In genomic region chr4:151606061-151606460, GRCh38 we compare ENCODE assay signal across 20 cellular contexts.
"Had no signal": no experiment of that assay in that cellular context is flagged by ENCODE, and none has a peak within 500 bp of the region (broad histone marks: within the 10 kb centered on the region; RNA-seq: fewer than 3 reads in every experiment).

No MANE protein-coding gene starts in this region.

- H3K27ac ChIP-seq: lower lobe of right lung, parathyroid adenoma, psoas muscle, skin epidermis, spleen, suprapubic skin, thoracic aorta, tibial artery, uterus had no signal

- H3K4me1 ChIP-seq: lower lobe of right lung, parathyroid adenoma, psoas muscle, suprapubic skin, tibial artery, uterus had no signal

- H3K4me3 ChIP-seq: lower lobe of right lung, psoas muscle, skin epidermis, spleen, suprapubic skin, thoracic aorta, tibial artery, uterus had no signal

- H3K9ac ChIP-seq: parathyroid adenoma had no signal

- H3K79me2 ChIP-seq: parathyroid adenoma had no signal

- H3K36me3 ChIP-seq: lower lobe of right lung, spleen, suprapubic skin, thoracic aorta, tibial artery, uterus had no signal

- DNase-seq: hypothalamus; immature natural killer cell; kidney; lower lobe of right lung; mammary epithelial cell; mesendoderm; naive thymus-derived CD4-positive, alpha-beta T cell; psoas muscle; spleen; stimulated activated CD4-positive, alpha-beta T cell treated with anti-CD3 and anti-CD28 coated beads, Interleukin-4, amount 100 ng/mL, for 24 hours; stimulated activated naive CD4-positive, alpha-beta T cell; tibial artery; uterus had no signal

- H3K27me3 ChIP-seq: spleen, suprapubic skin, tibial artery, uterus had no signal

- H3K9me3 ChIP-seq: lower lobe of right lung, psoas muscle, spleen, suprapubic skin, thoracic aorta, tibial artery, uterus had no signal

- ATAC-seq: lower lobe of right lung; naive thymus-derived CD4-positive, alpha-beta T cell; natural killer cell treated with Interleukin-12 subunit alpha and Interleukin-12 subunit beta and Interleukin-15 and Interleukin-18, amount 100 ng/mL, for 72 hours; psoas muscle; sciatic nerve; stimulated activated effector memory CD8-positive, alpha-beta T cell treated with anti-CD3 and anti-CD28 coated beads, Interleukin-12 subunit alpha, Interleukin-12 subunit beta, amount 100 ng/mL, for 72 hours had no signal

- H2AFZ ChIP-seq: parathyroid adenoma had no signal
